ENCODE assay signal across 8 cellular contexts in the genomic region with DNA sequence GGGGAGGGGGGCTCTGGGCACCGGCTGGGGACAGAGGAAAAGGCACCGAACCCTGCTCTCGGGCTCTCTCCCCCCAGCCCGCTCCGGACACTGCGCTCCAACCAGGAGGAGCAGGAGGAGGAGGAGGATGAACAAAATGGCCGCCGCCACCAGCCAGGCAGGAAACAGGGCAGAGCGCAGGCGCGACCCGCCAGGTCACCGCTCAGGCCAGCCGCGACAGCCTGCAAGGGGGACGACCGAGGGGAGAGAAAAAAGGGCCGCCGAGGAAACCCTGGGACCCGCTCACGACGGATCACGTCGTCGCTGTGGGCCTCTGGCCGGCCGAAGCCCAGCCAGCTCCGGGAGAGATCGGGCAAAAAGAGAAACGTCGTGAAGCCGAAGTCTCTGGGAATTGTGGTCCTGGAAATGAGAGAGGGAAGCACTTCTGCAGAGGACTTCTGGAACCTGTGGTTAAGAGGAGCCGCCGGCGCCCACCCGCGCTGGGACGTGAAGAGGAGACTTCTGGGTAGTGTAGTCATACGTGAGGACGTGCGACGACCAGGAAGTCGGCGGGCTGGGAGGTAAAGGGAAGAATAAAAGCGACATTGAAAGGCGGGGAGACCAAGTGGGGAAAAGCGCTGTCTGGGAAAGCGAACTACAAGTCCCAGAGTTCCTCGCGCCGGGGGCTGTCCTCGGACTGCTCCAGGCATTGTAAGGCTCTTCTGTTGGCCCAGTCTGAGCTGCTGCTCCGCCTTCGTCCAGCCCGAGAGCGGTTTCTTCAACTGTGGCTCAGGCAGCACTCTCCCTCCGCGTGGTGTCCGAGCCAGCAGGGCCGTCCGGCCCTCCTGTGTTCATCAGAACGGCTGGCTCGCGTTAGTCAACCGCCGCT. TPM values are rescaled to one million over a fixed set of nuclear protein-coding genes. Genes with fewer than 3 reads are reported as not detected.
DNase-seq lines count a peak whose midpoint lies in the region; ATAC-seq, FAIRE-seq and TF ChIP-seq lines count a peak whose summit lies in the region.

A gene with protein sequence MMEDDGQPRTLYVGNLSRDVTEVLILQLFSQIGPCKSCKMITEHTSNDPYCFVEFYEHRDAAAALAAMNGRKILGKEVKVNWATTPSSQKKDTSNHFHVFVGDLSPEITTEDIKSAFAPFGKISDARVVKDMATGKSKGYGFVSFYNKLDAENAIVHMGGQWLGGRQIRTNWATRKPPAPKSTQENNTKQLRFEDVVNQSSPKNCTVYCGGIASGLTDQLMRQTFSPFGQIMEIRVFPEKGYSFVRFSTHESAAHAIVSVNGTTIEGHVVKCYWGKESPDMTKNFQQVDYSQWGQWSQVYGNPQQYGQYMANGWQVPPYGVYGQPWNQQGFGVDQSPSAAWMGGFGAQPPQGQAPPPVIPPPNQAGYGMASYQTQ (minus strand): TSS at position 428 of the 868 bp plus-strand sequence. CDS start 499 bp downstream, outside the sequence.

- peak within 1 kb of the TSS; percentile 98 for H3K4me3 ChIP-seq in AG10803 (ENCODE audit: low read length)

- peak; percentile 89 for ATAC-seq in GM19043 (IDR thresholded peaks at IDR 0.05; ENCODE audit: low read depth, unreplicated experiment)
- peak; percentile 86 for ATAC-seq in HG03378 (IDR thresholded peaks at IDR 0.05; ENCODE audit: unreplicated experiment)

- DNase-seq in AG10803 (ENCODE audit: low read depth) (peak; percentile 100), NCI-H460 (ENCODE audit: extremely low read depth, low read depth) (peak; percentile 99), cerebellar nuclear complex (lab: John Stamatoyannopoulos, UW) (peak; percentile 96 to 99)
- peak; percentile 87 for DNase-seq in activated CD4-positive, CD25-positive, alpha-beta regulatory T cell treated with anti-CD3 and anti-CD28 coated beads, Interleukin-2, amount 50 U/mL, for 72 hours
- peak; percentile 82 for DNase-seq in stimulated activated CD4-positive, alpha-beta T cell treated with anti-CD3 and anti-CD28 coated beads, Interleukin-12 subunit alpha, Interleukin-12 subunit beta, amount 100 ng/mL, for 4 hours

- peak; percentile 99 for FAIRE-seq in islet of Langerhans (lab: Jason Lieb, UNC)

- no peak for TF ChIP-seq CTCF in AG10803 (conservative IDR thresholded peaks at IDR 0.05; ENCODE audit: low read length)

RNA-seq across cellular contexts. Expression of the gene that starts here (rescaled TPM):
- total RNA-seq in NCI-H460 (2014; rRNA removed; shearing (Covaris generic)): 67.4 and 81.3 TPM in 2 replicates
- 160 and 161 TPM in 2 replicates for polyA plus RNA-seq in NCI-H460 (2014; cell fraction: nucleus; rRNA removed)

Comparison
In these comparisons a context has a peak if more than half of its experiments do, and no peak if none do; other contexts are left out.
1. Peak in every context shown above with its lines: DNase-seq, ATAC-seq and H3K4me3 ChIP-seq.